In the genomic region with DNA sequence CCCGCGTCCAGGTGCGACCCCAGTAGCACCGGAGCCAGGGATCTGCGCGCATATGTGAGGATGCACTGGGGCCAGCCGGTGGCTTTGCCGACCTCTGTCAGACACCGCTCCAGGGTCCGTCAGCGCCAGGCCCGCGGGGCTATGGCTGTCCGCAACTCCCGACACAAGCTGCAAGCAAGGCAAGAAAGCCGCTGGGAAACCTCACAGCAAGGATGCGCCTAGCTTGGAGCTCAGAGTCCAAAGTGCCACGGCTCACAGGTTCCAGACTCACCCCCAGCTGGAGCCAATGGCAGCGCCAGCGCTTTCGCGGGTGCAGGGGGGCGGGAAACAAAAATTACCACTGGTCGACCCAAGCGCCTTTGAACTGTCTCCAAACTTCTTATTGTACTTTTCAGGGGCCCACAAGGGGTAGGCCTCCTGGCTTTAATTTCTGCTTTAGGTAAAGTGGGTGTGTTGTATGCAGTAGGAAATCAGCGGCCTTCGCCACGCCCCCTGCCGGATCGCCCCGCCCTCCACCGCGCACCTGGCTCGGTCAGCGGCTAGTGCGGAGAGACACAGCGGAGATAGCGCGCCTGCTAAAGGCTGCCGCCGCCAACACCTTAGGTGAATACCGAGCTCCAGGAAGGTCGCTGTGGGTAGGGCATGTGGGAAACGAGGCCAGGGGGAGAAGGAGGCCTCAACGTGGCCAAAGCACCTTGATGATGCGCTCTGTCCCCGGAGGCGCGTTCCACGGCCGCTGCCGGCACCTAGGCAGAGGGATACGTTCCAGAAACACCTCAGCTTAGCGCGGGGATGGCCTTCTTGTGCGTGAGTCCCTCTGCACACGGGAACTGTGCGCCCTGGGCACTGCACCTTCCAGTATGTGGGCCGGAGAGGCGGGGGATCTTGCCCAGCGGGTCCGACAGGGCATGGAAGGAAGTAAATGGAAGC, we compare ENCODE assay signal across 9 cellular contexts.
DNase-seq lines count a peak whose midpoint lies in the region; ATAC-seq and TF ChIP-seq lines count a peak whose summit lies in the region.
"Had no signal": no experiment of that assay in that cellular context is flagged by ENCODE, and none has a peak within 500 bp of the region (broad histone marks: within the 10 kb centered on the region; RNA-seq: fewer than 3 reads in every experiment).

No MANE protein-coding gene starts in this region.

- WGBS in heart left ventricle, 4 donors = 15 to 26% (median 20%) methylated on average over 39 to 62 of the region's 62 CpGs

- H3K27me3 ChIP-seq in heart left ventricle = peaks cover 12 to 59% (median 20%) of the 10 kb centered on the region in 9 donors

- H3K27ac Mint-ChIP-seq in CD14-positive monocyte = peak overlapping the region in 2 of 7 donors; percentile 22 to 66
- H3K27ac Mint-ChIP-seq: brain had no signal

- ATAC-seq in HG03520 (IDR thresholded peaks at IDR 0.05; ENCODE audit: unreplicated experiment) (peak; percentile 65), heart left ventricle (peak in 3 of 4 donors; percentile 36 to 68 (median 54)), HG03521 (IDR thresholded peaks at IDR 0.05; ENCODE audit: unreplicated experiment) (no peak)

- H3K9me3 Mint-ChIP-seq in CD14-positive monocyte = peaks cover 0 to 7% (median 0%) of the 10 kb centered on the region in 7 donors
- H3K9me3 Mint-ChIP-seq: brain had no signal

- peaks cover 39% of the 10 kb centered on the region for H3K4me1 Mint-ChIP-seq in CD14-positive monocyte
- H3K4me1 Mint-ChIP-seq: brain had no signal

- no peak for TF ChIP-seq CTCF in CD14-positive monocyte (IDR thresholded peaks at IDR 0.05)
- TF ChIP-seq CTCF in heart left ventricle (IDR thresholded peaks at IDR 0.05) = no peak

- H3K4me3 Mint-ChIP-seq in CD14-positive monocyte = peak overlapping the region; percentile 81 to 93

- H3K4me1 ChIP-seq in heart left ventricle = peaks cover 0 to 22% (median 0%) of the 10 kb centered on the region in 12 donors

- H3K4me3 ChIP-seq in heart left ventricle = peak overlapping the region in 10 of 12 donors; percentile 1 to 52 (median 23)

- DNase-seq in CD14-positive monocyte (ENCODE audit: low spot score) (no peak), activated T-cell treated with anti-CD3 and anti-CD28 coated beads for 1 hour (ENCODE audit: low read depth) (peak; percentile 78), heart left ventricle (peak in 2 of 5 donors; percentile 36 to 69), RPMI8226 (no peak), hepatic stellate cell (ENCODE audit: low spot score) (no peak)
- DNase-seq in stimulated activated CD4-positive, alpha-beta T cell treated with anti-CD3 and anti-CD28 coated beads, Interleukin-4, amount 100 ng/mL, for 1 hour = peak; percentile 84

- H3K27me3 Mint-ChIP-seq in CD14-positive monocyte (ENCODE audit: low read depth in 3 of 3) = peaks cover 15 to 20% (median 16%) of the 10 kb centered on the region in 3 donors

- intact Hi-C loops in CD14-positive monocyte (cut with micrococcal nuclease) = loop anchor here in 1 of 2 donors (5.0 kb wide), 1 partner anchor 54 kb away; no protein-coding TSS in a partner anchor
- intact Hi-C loops in heart left ventricle (cut with DNase I) = no loop called here

- no peaks in the 10 kb centered on the region for H3K9me3 ChIP-seq in heart left ventricle

- no peaks in the 10 kb centered on the region for H3K36me3 ChIP-seq in heart left ventricle

- peaks cover 0 to 5% of the 10 kb centered on the region in 2 donors for H3K36me3 Mint-ChIP-seq in CD14-positive monocyte
- H3K36me3 Mint-ChIP-seq: brain had no signal

- TF ChIP-seq POLR2A in heart left ventricle (IDR thresholded peaks at IDR 0.05) = no peak

- no peak overlapping the region for H3K27ac ChIP-seq in heart left ventricle

Comparison
In these comparisons a context has a peak if more than half of its experiments do, and no peak if none do; other contexts are left out.
1. DNase-seq: peak in activated T-cell treated with anti-CD3 and anti-CD28 coated beads for 1 hour (single experiment) and stimulated activated CD4-positive, alpha-beta T cell treated with anti-CD3 and anti-CD28 coated beads, Interleukin-4, amount 100 ng/mL, for 1 hour (single experiment); none in CD14-positive monocyte (single experiment), RPMI8226 (single experiment) and hepatic stellate cell (single experiment).